Comparison of ENCODE assay signal across 27 cellular contexts in genomic region chr9:127773981-127774380, GRCh38. TPM values are rescaled to one million over a fixed set of nuclear protein-coding genes. Genes with fewer than 3 reads are reported as not detected.
DNase-seq lines count a peak whose midpoint lies in the region; ATAC-seq and TF ChIP-seq lines count a peak whose summit lies in the region.
"Had no signal": no experiment of that assay in that cellular context is flagged by ENCODE, and none has a peak within 500 bp of the region (broad histone marks: within the 10 kb centered on the region; RNA-seq: fewer than 3 reads in every experiment).

No MANE protein-coding gene starts in this region.

- H3K4me3 Mint-ChIP-seq in activated CD4-positive, alpha-beta T cell treated with anti-CD3 and anti-CD28 coated beads, Interleukin-2, amount 10 ng/mL, durations not matched to agents 24 days and 14 days, result no peak overlapping the region
- peak overlapping the region; percentile 9 for H3K4me3 Mint-ChIP-seq in central memory CD8-positive, alpha-beta T cell
- H3K4me3 Mint-ChIP-seq in stimulated activated effector memory CD8-positive, alpha-beta T cell treated with anti-CD3 and anti-CD28 coated beads, Interleukin-12 subunit alpha, Interleukin-12 subunit beta, amount 100 ng/mL, for 72 hours, result peak overlapping the region; percentile 28
- H3K4me3 Mint-ChIP-seq: activated naive CD4-positive, alpha-beta T cell treated with anti-CD3 and anti-CD28 coated beads, Interleukin-2, amount 10 ng/mL, durations not matched to agents 7 days and 5 days; stimulated activated naive CD8-positive, alpha-beta T cell treated with anti-CD3 and anti-CD28 coated beads, Interleukin-15, amount 100 ng/mL, for 72 hours had no signal

- peaks cover 52% of the 10 kb centered on the region for H3K4me1 Mint-ChIP-seq in activated CD4-positive, alpha-beta T cell treated with anti-CD3 and anti-CD28 coated beads, Interleukin-2, amount 10 ng/mL, durations not matched to agents 24 days and 14 days
- H3K4me1 Mint-ChIP-seq in central memory CD8-positive, alpha-beta T cell, result peaks cover 49% of the 10 kb centered on the region
- peaks cover 57% of the 10 kb centered on the region for H3K4me1 Mint-ChIP-seq in stimulated activated effector memory CD8-positive, alpha-beta T cell treated with anti-CD3 and anti-CD28 coated beads, Interleukin-12 subunit alpha, Interleukin-12 subunit beta, amount 100 ng/mL, for 72 hours

- no peak for TF ChIP-seq CTCF in gastroesophageal sphincter (IDR thresholded peaks at IDR 0.05)

- no peak overlapping the region for H3K4me3 ChIP-seq in gastroesophageal sphincter
- H3K4me3 ChIP-seq: esophagus muscularis mucosa, gastrocnemius medialis, GM23248, lower lobe of right lung, transverse colon had no signal

- H3K27ac ChIP-seq in KOPT-K1 (ENCODE audit: low read depth, low read length, poor library complexity, severe bottlenecking) (peak overlapping the region; percentile 37), gastroesophageal sphincter (no peak overlapping the region)
- H3K27ac ChIP-seq: esophagus muscularis mucosa, gastrocnemius medialis, GM23248, KMS-11, lower lobe of right lung, transverse colon had no signal

- H3K9me3 ChIP-seq in KOPT-K1 (ENCODE audit: insufficient read depth, low read length, poor library complexity, severe bottlenecking) (no peaks in the 10 kb centered on the region), gastroesophageal sphincter (no peaks in the 10 kb centered on the region)
- H3K9me3 ChIP-seq: esophagus muscularis mucosa, gastrocnemius medialis, lower lobe of right lung, transverse colon had no signal

- no peak for TF ChIP-seq POLR2A in gastroesophageal sphincter (IDR thresholded peaks at IDR 0.05)

- H3K36me3 Mint-ChIP-seq in activated CD4-positive, alpha-beta T cell treated with anti-CD3 and anti-CD28 coated beads, Interleukin-2, amount 10 ng/mL, durations not matched to agents 24 days and 14 days (ENCODE audit: low read depth), result peaks cover 32% of the 10 kb centered on the region
- H3K36me3 Mint-ChIP-seq in central memory CD8-positive, alpha-beta T cell (ENCODE audit: insufficient read depth), result peaks cover 53% of the 10 kb centered on the region
- peaks cover 89% of the 10 kb centered on the region for H3K36me3 Mint-ChIP-seq in stimulated activated effector memory CD8-positive, alpha-beta T cell treated with anti-CD3 and anti-CD28 coated beads, Interleukin-12 subunit alpha, Interleukin-12 subunit beta, amount 100 ng/mL, for 72 hours

- intact Hi-C loops in activated CD4-positive, alpha-beta T cell treated with anti-CD3 and anti-CD28 coated beads, Interleukin-2, amount 10 ng/mL, durations not matched to agents 24 days and 14 days (cut with micrococcal nuclease), result loop anchor here (5.0 kb wide), 1 partner anchor 162 kb away; the partner anchor contains the start of gene STXBP1

- H3K36me3 ChIP-seq in KOPT-K1 (ENCODE audit: insufficient read depth, low read length) (peaks cover 35% of the 10 kb centered on the region), gastroesophageal sphincter (no peaks in the 10 kb centered on the region)
- H3K36me3 ChIP-seq: esophagus muscularis mucosa, gastrocnemius medialis, transverse colon had no signal

- no peak for DNase-seq in activated CD4-positive, alpha-beta T cell treated with anti-CD3 and anti-CD28 coated beads, Interleukin-2, amount 10 ng/mL, durations not matched to agents 24 days and 14 days
- DNase-seq in activated CD4-positive, alpha-beta T cell treated with anti-CD3 and anti-CD28 coated beads for 1 hour, result no peak
- no peak for DNase-seq in central memory CD8-positive, alpha-beta T cell (ENCODE audit: low spot score in 2 of 2)
- no peak for DNase-seq in stimulated activated effector memory CD8-positive, alpha-beta T cell treated with anti-CD3 and anti-CD28 coated beads, Interleukin-12 subunit alpha, Interleukin-12 subunit beta, amount 100 ng/mL, for 72 hours (ENCODE audit: low spot score in 2 of 2)
- DNase-seq in activated effector memory CD4-positive, alpha-beta T cell treated with anti-CD3 and anti-CD28 coated beads, Interleukin-2, amount 50 U/mL, for 16 hours, result no peak
- no peak for DNase-seq in activated naive CD4-positive, alpha-beta T cell treated with Interleukin-2 at 50 U/mL for 16 hours
- DNase-seq: activated CD4-positive, alpha-beta T cell treated with anti-CD3 and anti-CD28 coated beads for 4 hours; activated naive CD4-positive, alpha-beta T cell treated with anti-CD3 and anti-CD28 coated beads, Interleukin-2, amount 10 ng/mL, durations not matched to agents 7 days and 5 days; gastrocnemius medialis; GM23248; hypothalamus; lower lobe of right lung; NCI-H187 treated with DMSO at 0.1 percent for 48 hours; NCI-H774; nucleus accumbens; OCI-M1; stimulated activated CD4-positive, alpha-beta T cell treated with anti-CD3 and anti-CD28 coated beads, Interleukin-2, amount 100 ng/mL, for 24 hours; stimulated activated naive CD8-positive, alpha-beta T cell treated with anti-CD3 and anti-CD28 coated beads, Interleukin-15, amount 100 ng/mL, for 72 hours; transverse colon had no signal

- no peaks in the 10 kb centered on the region for H3K27me3 Mint-ChIP-seq in activated CD4-positive, alpha-beta T cell treated with anti-CD3 and anti-CD28 coated beads, Interleukin-2, amount 10 ng/mL, durations not matched to agents 24 days and 14 days
- no peaks in the 10 kb centered on the region for H3K27me3 Mint-ChIP-seq in central memory CD8-positive, alpha-beta T cell
- H3K27me3 Mint-ChIP-seq: activated naive CD4-positive, alpha-beta T cell treated with anti-CD3 and anti-CD28 coated beads, Interleukin-2, amount 10 ng/mL, durations not matched to agents 7 days and 5 days; stimulated activated naive CD8-positive, alpha-beta T cell treated with anti-CD3 and anti-CD28 coated beads, Interleukin-15, amount 100 ng/mL, for 72 hours had no signal

- no peak for TF ChIP-seq EP300 in gastroesophageal sphincter (IDR thresholded peaks at IDR 0.05)

- no peak for ATAC-seq in central memory CD8-positive, alpha-beta T cell (replicated peaks; ENCODE audit: extremely low read depth, poor library complexity, severe bottlenecking)
- ATAC-seq in stimulated activated effector memory CD8-positive, alpha-beta T cell treated with anti-CD3 and anti-CD28 coated beads, Interleukin-12 subunit alpha, Interleukin-12 subunit beta, amount 100 ng/mL, for 72 hours, result no peak
- ATAC-seq in gastroesophageal sphincter, result no peak
- ATAC-seq: gastrocnemius medialis; lower lobe of right lung; Right ventricle myocardium inferior; stimulated activated naive CD8-positive, alpha-beta T cell treated with anti-CD3 and anti-CD28 coated beads, Interleukin-15, amount 100 ng/mL, for 72 hours had no signal

- H3K27me3 ChIP-seq in gastroesophageal sphincter, result no peaks in the 10 kb centered on the region
- H3K27me3 ChIP-seq: esophagus muscularis mucosa, gastrocnemius medialis, transverse colon had no signal

- peaks cover 0 to 31% (median 5%) of the 10 kb centered on the region in 3 donors for H3K4me1 ChIP-seq in gastroesophageal sphincter

- H3K9me3 Mint-ChIP-seq in activated CD4-positive, alpha-beta T cell treated with anti-CD3 and anti-CD28 coated beads, Interleukin-2, amount 10 ng/mL, durations not matched to agents 24 days and 14 days, result no peaks in the 10 kb centered on the region
- no peaks in the 10 kb centered on the region for H3K9me3 Mint-ChIP-seq in central memory CD8-positive, alpha-beta T cell
- no peaks in the 10 kb centered on the region for H3K9me3 Mint-ChIP-seq in stimulated activated effector memory CD8-positive, alpha-beta T cell treated with anti-CD3 and anti-CD28 coated beads, Interleukin-12 subunit alpha, Interleukin-12 subunit beta, amount 100 ng/mL, for 72 hours
- H3K9me3 Mint-ChIP-seq: activated naive CD4-positive, alpha-beta T cell treated with anti-CD3 and anti-CD28 coated beads, Interleukin-2, amount 10 ng/mL, durations not matched to agents 7 days and 5 days; stimulated activated naive CD8-positive, alpha-beta T cell treated with anti-CD3 and anti-CD28 coated beads, Interleukin-15, amount 100 ng/mL, for 72 hours had no signal

- 80 to 82% methylated on average over 1 to 2 of the region's 10 CpGs for WGBS in gastroesophageal sphincter (ENCODE audit: low coverage in 1 of 2), 2 donors

- H3K27ac Mint-ChIP-seq in activated CD4-positive, alpha-beta T cell treated with anti-CD3 and anti-CD28 coated beads, Interleukin-2, amount 10 ng/mL, durations not matched to agents 24 days and 14 days, result peak overlapping the region; percentile 53
- peak overlapping the region; percentile 72 for H3K27ac Mint-ChIP-seq in central memory CD8-positive, alpha-beta T cell (ENCODE audit: low read depth)
- H3K27ac Mint-ChIP-seq in stimulated activated effector memory CD8-positive, alpha-beta T cell treated with anti-CD3 and anti-CD28 coated beads, Interleukin-12 subunit alpha, Interleukin-12 subunit beta, amount 100 ng/mL, for 72 hours, result peak overlapping the region; percentile 85
- H3K27ac Mint-ChIP-seq: activated naive CD4-positive, alpha-beta T cell treated with anti-CD3 and anti-CD28 coated beads, Interleukin-2, amount 10 ng/mL, durations not matched to agents 7 days and 5 days had no signal

RNA-seq across cellular contexts. Expression of gene SH2D3C, which starts 4.5 kb away (rescaled TPM):
- total RNA-seq in activated CD4-positive, alpha-beta T cell treated with anti-CD3 and anti-CD28 coated beads, Interleukin-2, amount 10 ng/mL, durations not matched to agents 24 days and 14 days, result 22.2 and 23.3 TPM in 2 replicates
- total RNA-seq in gastroesophageal sphincter, result 10 to 100 TPM in 1 of 4 donors, 1 to 10 TPM in 3; 6.1 to 12.1 (median 8.5) TPM
- total RNA-seq: GM23248, HT1080 had no signal

RNA-seq across cellular contexts. Expression of gene CDK9, which starts 11.9 kb away (rescaled TPM):
- 79.1 and 96.4 TPM in 2 replicates for total RNA-seq in activated CD4-positive, alpha-beta T cell treated with anti-CD3 and anti-CD28 coated beads, Interleukin-2, amount 10 ng/mL, durations not matched to agents 24 days and 14 days
- total RNA-seq in gastroesophageal sphincter, result 10 to 100 TPM; 81.8 to 92.8 (median 86.5) TPM

RNA-seq across cellular contexts. Expression of gene FPGS, which starts 28.7 kb away (rescaled TPM):
- total RNA-seq in activated CD4-positive, alpha-beta T cell treated with anti-CD3 and anti-CD28 coated beads, Interleukin-2, amount 10 ng/mL, durations not matched to agents 24 days and 14 days, result 126 and 128 TPM in 2 replicates
- total RNA-seq in gastroesophageal sphincter, result 10 to 100 TPM; 42.5 to 91.4 (median 63.2) TPM

RNA-seq across cellular contexts. Expression of gene TOR2A, which starts 38.9 kb away (rescaled TPM):
- total RNA-seq in activated CD4-positive, alpha-beta T cell treated with anti-CD3 and anti-CD28 coated beads, Interleukin-2, amount 10 ng/mL, durations not matched to agents 24 days and 14 days, result 20.4 and 21.4 TPM in 2 replicates
- 1 to 10 TPM; 5.9 to 8.9 (median 7.6) TPM for total RNA-seq in gastroesophageal sphincter

RNA-seq across cellular contexts. Expression of gene TTC16, which starts 58.1 kb away (rescaled TPM):
- total RNA-seq in activated CD4-positive, alpha-beta T cell treated with anti-CD3 and anti-CD28 coated beads, Interleukin-2, amount 10 ng/mL, durations not matched to agents 24 days and 14 days, result not detected in 2 replicates
- total RNA-seq in gastroesophageal sphincter, result not detected
- total RNA-seq: chondrocyte, gastrocnemius medialis, GM23248, HT1080, skeletal muscle tissue, transverse colon had no signal
